In the genomic region with DNA sequence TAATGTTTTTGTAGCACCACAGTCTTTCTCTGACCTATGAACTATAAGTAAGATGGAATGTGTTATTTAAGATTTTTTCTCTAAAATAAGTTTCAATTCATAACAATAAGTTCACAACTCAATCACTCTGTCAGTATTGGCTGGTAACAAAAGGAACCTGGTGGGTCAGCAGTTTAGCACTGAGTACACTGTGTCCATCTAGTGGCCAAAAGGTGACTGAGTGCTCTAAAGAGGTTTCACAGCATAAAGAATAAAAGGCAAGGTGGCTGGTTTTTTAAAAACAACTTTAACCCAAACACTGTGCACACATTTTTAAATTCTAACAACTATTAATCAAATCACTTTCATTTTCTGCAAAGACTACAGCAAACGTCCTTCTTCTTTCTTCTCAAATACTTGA, we compare ENCODE assay signal across 14 cellular contexts.
DNase-seq lines count a peak whose midpoint lies in the region; FAIRE-seq and TF ChIP-seq lines count a peak whose summit lies in the region.
"Had no signal": no experiment of that assay in that cellular context is flagged by ENCODE, and none has a peak within 500 bp of the region (broad histone marks: within the 10 kb centered on the region; RNA-seq: fewer than 3 reads in every experiment).

No MANE protein-coding gene starts in this region.

- H3K27ac ChIP-seq in HEK293 (ENCODE audit: extremely low read depth, low read depth, low read length): no peak overlapping the region
- H3K27ac ChIP-seq in VCaP: no peak overlapping the region
- no peak overlapping the region for H3K27ac ChIP-seq in keratinocyte (ENCODE audit: control insufficient read depth, insufficient read depth, low read length)
- H3K27ac ChIP-seq: body of pancreas, uterus had no signal

- dilution Hi-C loops in keratinocyte (cut with MboI; ENCODE audit: extremely low pct_ligation_motif_present, low sequenced_read_pairs): no loop called here

- no peak overlapping the region for H3K9ac ChIP-seq in keratinocyte (ENCODE audit: control insufficient read depth, extremely low read depth, insufficient read depth, low read length)

- no peak overlapping the region for H2AFZ ChIP-seq in keratinocyte (ENCODE audit: control insufficient read depth, low read length)

- H3K9me3 ChIP-seq in BE2C (no peaks in the 10 kb centered on the region), HEK293 (ENCODE audit: control insufficient read depth, insufficient read depth, low read depth, low read length) (no peaks in the 10 kb centered on the region), keratinocyte (ENCODE audit: control insufficient read depth, low read depth, low read length) (no peaks in the 10 kb centered on the region)
- H3K9me3 ChIP-seq: body of pancreas, uterus had no signal

- H3K36me3 ChIP-seq in BE2C: no peaks in the 10 kb centered on the region
- H3K36me3 ChIP-seq in HEK293 (ENCODE audit: control insufficient read depth in 2 of 2, insufficient read depth in 1 of 2, low read length in 2 of 2): no peaks in the 10 kb centered on the region
- no peaks in the 10 kb centered on the region for H3K36me3 ChIP-seq in keratinocyte (ENCODE audit: control insufficient read depth in 2 of 2, extremely low read depth in 1 of 2, insufficient read depth in 2 of 2, low read length in 2 of 2)

- POLR2A ChIA-PET in HEK293 (lab: Yijun Ruan, JAX): no interaction called here

- no peak overlapping the region for H3K4me2 ChIP-seq in keratinocyte (ENCODE audit: control insufficient read depth, extremely low read depth, insufficient read depth, low read depth, low read length)

- no peaks in the 10 kb centered on the region for H3K79me2 ChIP-seq in keratinocyte (ENCODE audit: control insufficient read depth, insufficient read depth, low read length)

- H3K4me1 ChIP-seq in BE2C (no peaks in the 10 kb centered on the region), HEK293 (ENCODE audit: control insufficient read depth, insufficient read depth, low read length) (no peaks in the 10 kb centered on the region), keratinocyte (ENCODE audit: control insufficient read depth, extremely low read depth, insufficient read depth, low read length) (peaks cover 3% of the 10 kb centered on the region)
- H3K4me1 ChIP-seq: body of pancreas, uterus had no signal

- TF ChIP-seq CTCF in BE2C (IDR thresholded peaks at IDR 0.05; ENCODE audit: low read depth, low read length) (peak; percentile 51), HEK293 (tag by site-specific recombination; IDR thresholded peaks at IDR 0.05) (no peak), VCaP (conservative IDR thresholded peaks at IDR 0.05) (peak; percentile 77), keratinocyte (optimal IDR thresholded peaks at IDR 0.05 in 1 of 3, IDR thresholded peaks at IDR 0.05 in 1 of 3, conservative IDR thresholded peaks at IDR 0.05 in 1 of 3; ENCODE audit: extremely low read depth in 1 of 3, insufficient read depth in 2 of 3, low read length in 3 of 3) (peak in 2 of 3 experiments; percentile 10 to 19)

- DNase-seq in BE2C (no peak), keratinocyte (ENCODE audit: low read depth, low spot score) (no peak), amniotic stem cell (lab: John Stamatoyannopoulos, UW) (no peak), middle frontal gyrus (ENCODE audit: extremely low spot score, low spot score) (no peak)
- no peak for DNase-seq in activated CD4-positive, CD25-positive, alpha-beta regulatory T cell (lab: John Stamatoyannopoulos, UW)
- no peak for DNase-seq in activated naive CD4-positive, alpha-beta T cell treated with Interleukin-2 at 50 U/mL for 16 hours
- DNase-seq: activated T-cell treated with anti-CD3 and anti-CD28 coated beads, Interleukin-2, amount 50 U/mL, for 1 hour; body of pancreas; CD8-positive, alpha-beta T cell; naive thymus-derived CD8-positive, alpha-beta T cell; NCI-H1436 treated with DMSO at 0.1 percent for 48 hours; uterus had no signal

- CTCF ChIA-PET in HEK293 (lab: Yijun Ruan, JAX): interaction anchor here (1.0 to 1.4 kb wide), 2 partner anchors 61 to 210 kb away, joined by 4 to 8 read pairs; no protein-coding TSS in a partner anchor

- FAIRE-seq in keratinocyte (lab: Jason Lieb, UNC): no peak

- H3K4me3 ChIP-seq in BE2C (ENCODE audit: low read depth, low read length) (no peak overlapping the region), HEK293 (ENCODE audit: low read depth, low read length) (no peak overlapping the region), keratinocyte (ENCODE audit: control insufficient read depth in 2 of 3, extremely low read depth in 1 of 3, insufficient read depth in 2 of 3, low read depth in 1 of 3, low read length in 3 of 3) (no peak overlapping the region)
- H3K4me3 ChIP-seq: body of pancreas, uterus had no signal

- no peaks in the 10 kb centered on the region for H4K20me1 ChIP-seq in keratinocyte (ENCODE audit: control insufficient read depth, extremely low read depth, insufficient read depth, low read length)

- H3K27me3 ChIP-seq in BE2C: no peaks in the 10 kb centered on the region
- H3K27me3 ChIP-seq in keratinocyte (ENCODE audit: control insufficient read depth, extremely low read depth, insufficient read depth, low read length): no peaks in the 10 kb centered on the region
- H3K27me3 ChIP-seq: body of pancreas, uterus had no signal

- no peaks in the 10 kb centered on the region for H3K9me1 ChIP-seq in keratinocyte (ENCODE audit: control insufficient read depth, extremely low read depth, insufficient read depth, low read length)

TF ChIP-seq in HEK293, 187 proteins besides CTCF, POLR2A, EP300 and RAD21:
- TF ChIP-seq ZNF654 (tag by site-specific recombination; IDR thresholded peaks at IDR 0.05; ENCODE audit: low read depth) (peak; percentile 8; the same call in 1 of the 2 replicates), ZNF600 (tag by site-specific recombination; IDR thresholded peaks at IDR 0.05) (no peak), RBAK (tag by site-specific recombination; IDR thresholded peaks at IDR 0.05) (0 out of 2 replicates have a peak, but pooled peaks have one; percentile 26), ZNF626 (tag by site-specific recombination; IDR thresholded peaks at IDR 0.05) (no peak)
